Comparison of ENCODE assay signal across 13 cellular contexts in the genomic region with DNA sequence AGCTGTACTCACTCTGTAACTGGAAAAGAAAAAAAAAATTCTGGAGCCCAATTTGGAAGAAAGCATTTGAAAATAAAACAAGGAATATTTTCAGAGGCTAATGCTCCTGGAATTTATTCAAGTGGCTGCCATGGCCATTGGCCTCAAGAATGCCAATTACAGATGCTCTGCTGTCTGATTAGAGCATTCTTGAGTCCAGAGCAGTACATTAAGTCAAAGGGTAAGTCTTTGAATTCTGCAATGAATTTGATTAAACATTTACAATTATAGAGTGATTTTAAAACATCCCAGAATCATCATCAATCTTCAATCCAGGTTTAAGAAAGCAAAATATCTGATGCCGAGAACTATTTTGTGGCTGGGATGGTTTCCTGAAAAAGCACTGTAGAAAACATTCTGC.
DNase-seq lines count a peak whose midpoint lies in the region; ATAC-seq and TF ChIP-seq lines count a peak whose summit lies in the region.
"Had no signal": no experiment of that assay in that cellular context is flagged by ENCODE, and none has a peak within 500 bp of the region (broad histone marks: within the 10 kb centered on the region; RNA-seq: fewer than 3 reads in every experiment).

No MANE protein-coding gene starts in this region.

- H3K9me3 ChIP-seq in cardiac muscle cell (ENCODE audit: low read depth) = no peaks in the 10 kb centered on the region
- no peaks in the 10 kb centered on the region for H3K9me3 ChIP-seq in heart right ventricle
- no peaks in the 10 kb centered on the region for H3K9me3 ChIP-seq in adipocyte (ENCODE audit: control insufficient read depth, low read length)
- H3K9me3 ChIP-seq in smooth muscle cell (replicated peaks; ENCODE audit: low read depth) = no peaks in the 10 kb centered on the region
- H3K9me3 ChIP-seq in uterus = no peaks in the 10 kb centered on the region

- no peaks in the 10 kb centered on the region for H3K79me2 ChIP-seq in smooth muscle cell (ENCODE audit: low read depth)

- no peak overlapping the region for H3K4me2 ChIP-seq in smooth muscle cell
- H3K4me2 ChIP-seq: GM23338 had no signal

- TF ChIP-seq CTCF in cardiac muscle cell (IDR thresholded peaks at IDR 0.05; ENCODE audit: low read depth, low read length) (no peak), heart right ventricle (IDR thresholded peaks at IDR 0.05) (no peak), smooth muscle cell (IDR thresholded peaks at IDR 0.05; ENCODE audit: borderline replicate concordance, insufficient read depth, poor library complexity, severe bottlenecking) (no peak), uterus (IDR thresholded peaks at IDR 0.05) (no peak)

- no peaks in the 10 kb centered on the region for H3F3A ChIP-seq in smooth muscle cell (ENCODE audit: low read depth)

- no peak overlapping the region for H3K4me3 ChIP-seq in cardiac muscle cell
- no peak overlapping the region for H3K4me3 ChIP-seq in heart right ventricle
- H3K4me3 ChIP-seq in adipocyte (ENCODE audit: low read length) = no peak overlapping the region
- no peak overlapping the region for H3K4me3 ChIP-seq in smooth muscle cell
- H3K4me3 ChIP-seq in uterus = no peak overlapping the region
- H3K4me3 ChIP-seq: GM23338 had no signal

- no peaks in the 10 kb centered on the region for H4K20me1 ChIP-seq in smooth muscle cell (ENCODE audit: low read depth)

- H3K27ac ChIP-seq in cardiac muscle cell (peak overlapping the region; percentile 79), heart right ventricle (no peak overlapping the region), smooth muscle cell (ENCODE audit: low read depth) (no peak overlapping the region), uterus (no peak overlapping the region)

- H2AFZ ChIP-seq in smooth muscle cell (ENCODE audit: low read depth) = no peak overlapping the region
- H2AFZ ChIP-seq: GM23338 had no signal

- H3K4me1 ChIP-seq in cardiac muscle cell (ENCODE audit: low read depth) (peaks cover 31% of the 10 kb centered on the region), heart right ventricle (peaks cover 0 to 15% (median 0%) of the 10 kb centered on the region in 9 donors), adipocyte (ENCODE audit: control insufficient read depth, insufficient read depth, low read length) (no peaks in the 10 kb centered on the region), smooth muscle cell (ENCODE audit: low read depth) (peaks cover 12% of the 10 kb centered on the region), uterus (no peaks in the 10 kb centered on the region)

- 83 to 94% methylated on average over 1 of the region's 1 CpG for WGBS in heart right ventricle, 2 donors
- WGBS in smooth muscle cell (ENCODE audit: low lambda C conversion rate) = 84% methylated on average over 1 of the region's 1 CpG

- DNase-seq in cardiac muscle cell (ENCODE audit: low read depth in 1 of 2, low spot score in 1 of 2) (peak in 1 of 2 donors; percentile 52), heart right ventricle (no peak), adipocyte (ENCODE audit: low read depth) (peak; percentile 4), fibroblast of peridontal ligament (ENCODE audit: extremely low read depth) (peak; percentile 58), stromal cell of bone marrow (ENCODE audit: low read depth) (peak; percentile 18), smooth muscle cell (lab: John Stamatoyannopoulos, UW; ENCODE audit: unreplicated experiment) (no peak), uterus (no peak)
- DNase-seq: CD8-positive, alpha-beta T cell; COR-L47; H7; IMR-90 had no signal

- intact Hi-C loops in heart right ventricle (cut with DNase I) = no loop called here
- intact Hi-C loops in uterus (cut with DNase I; ENCODE audit: low total_unique reads) = no loop called here

- H3K36me3 ChIP-seq in cardiac muscle cell (no peaks in the 10 kb centered on the region), heart right ventricle (no peaks in the 10 kb centered on the region), adipocyte (ENCODE audit: control insufficient read depth, insufficient read depth, low read length, severe bottlenecking) (no peaks in the 10 kb centered on the region), smooth muscle cell (ENCODE audit: low read depth) (no peaks in the 10 kb centered on the region), uterus (no peaks in the 10 kb centered on the region)

- H3K9ac ChIP-seq in adipocyte (ENCODE audit: low read length) (no peak overlapping the region), smooth muscle cell (ENCODE audit: low read depth) (no peak overlapping the region)

- no peak for ATAC-seq in heart right ventricle
- ATAC-seq in HG02884 (IDR thresholded peaks at IDR 0.05; ENCODE audit: unreplicated experiment) = no peak
- ATAC-seq: CD8-positive, alpha-beta T cell; GM23338 had no signal

- H3K27me3 ChIP-seq in cardiac muscle cell (no peaks in the 10 kb centered on the region), heart right ventricle (no peaks in the 10 kb centered on the region), adipocyte (replicated peaks; ENCODE audit: control insufficient read depth, insufficient read depth, low read length) (no peaks in the 10 kb centered on the region), smooth muscle cell (ENCODE audit: low read depth) (no peaks in the 10 kb centered on the region), uterus (no peaks in the 10 kb centered on the region)

- TF ChIP-seq POLR2A in uterus (IDR thresholded peaks at IDR 0.05) = no peak

Comparison
In these comparisons a context has a peak if more than half of its experiments do, and no peak if none do; other contexts are left out.
1. DNase-seq: peak in adipocyte (single experiment), fibroblast of peridontal ligament (single experiment) and stromal cell of bone marrow (single experiment); none in heart right ventricle (0 of 2), smooth muscle cell (single experiment) and uterus (0 of 2).